In the genomic region with DNA sequence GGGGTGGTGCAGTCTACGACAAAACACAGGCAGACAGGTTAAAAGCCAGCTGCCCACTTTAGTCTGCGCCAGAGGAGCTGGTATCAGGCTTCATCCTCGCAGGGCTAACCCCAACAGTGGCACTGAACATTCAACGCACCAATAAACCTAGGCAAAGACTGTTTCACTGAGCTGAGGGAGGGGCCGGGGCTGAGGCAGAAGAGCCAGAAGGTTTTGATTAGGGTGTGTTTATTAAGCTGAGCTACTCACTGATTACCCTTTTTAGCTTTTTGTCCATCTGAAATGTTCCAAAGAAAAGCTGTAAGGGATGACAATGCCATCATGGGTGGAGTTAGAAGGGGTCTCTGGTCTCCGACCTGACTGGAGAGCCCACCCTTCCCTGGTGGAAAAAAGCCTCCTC, we compare ENCODE assay signal across 1 cellular context.
TF ChIP-seq lines count a peak whose summit lies in the region.

No MANE protein-coding gene starts in this region.

TF ChIP-seq in endothelial cell of umbilical vein, 7 proteins besides CTCF, POLR2A, EP300 and RAD21:
- TF ChIP-seq POLR2AphosphoS5 (IDR thresholded peaks at IDR 0.05; ENCODE audit: insufficient read depth, low read depth, low read length): no peak
- TF ChIP-seq, protein P1, sequence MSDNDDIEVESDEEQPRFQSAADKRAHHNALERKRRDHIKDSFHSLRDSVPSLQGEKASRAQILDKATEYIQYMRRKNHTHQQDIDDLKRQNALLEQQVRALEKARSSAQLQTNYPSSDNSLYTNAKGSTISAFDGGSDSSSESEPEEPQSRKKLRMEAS (IDR thresholded peaks at IDR 0.05; ENCODE audit: insufficient read depth, insufficient read length): no peak
- no peak for TF ChIP-seq MYC (IDR thresholded peaks at IDR 0.05; ENCODE audit: low read depth, low read length)
- TF ChIP-seq FOS (IDR thresholded peaks at IDR 0.05; ENCODE audit: borderline replicate concordance, insufficient read depth, low read length): no peak
- no peak for TF ChIP-seq JUN (IDR thresholded peaks at IDR 0.05; ENCODE audit: borderline replicate concordance, insufficient read depth, insufficient read length, low read depth)
- no peak for TF ChIP-seq GATA2 (IDR thresholded peaks at IDR 0.05; ENCODE audit: insufficient read depth, insufficient read length, low read depth, low read length)
- TF ChIP-seq EZH2 (IDR thresholded peaks at IDR 0.05; ENCODE audit: borderline replicate concordance, low read depth, low read length, severe bottlenecking): no peak
